In genomic region chr3:38029400-38030125, GRCh38 we compare ENCODE assay signal across 9 cellular contexts. TPM values are rescaled to one million over a fixed set of nuclear protein-coding genes. Genes with fewer than 3 reads are reported as not detected.
DNase-seq lines count a peak whose midpoint lies in the region; TF ChIP-seq lines count a peak whose summit lies in the region.
"Had no signal": no experiment of that assay in that cellular context is flagged by ENCODE, and none has a peak within 500 bp of the region (broad histone marks: within the 10 kb centered on the region; RNA-seq: fewer than 3 reads in every experiment).

Gene PLCD1, minus strand, starts transcription at chr3:38029642. Its CDS starts 103 bp downstream, at chr3:38029539.

- H3K4me3 Mint-ChIP-seq in mesothelial cell of epicardium, result peak within 1 kb of the TSS; percentile 66

- peak within 1 kb of the TSS; percentile 87 to 93 (median 90) for H3K27ac ChIP-seq in esophagus muscularis mucosa (replicated peaks in 1 of 4)
- H3K27ac ChIP-seq in testis, result peak within 1 kb of the TSS; percentile 93 to 97
- H3K27ac ChIP-seq: C4-2B had no signal

- TF ChIP-seq CTCF in esophagus muscularis mucosa (IDR thresholded peaks at IDR 0.05) (peak in 1 of 3 experiments; percentile 6), mesothelial cell of epicardium (IDR thresholded peaks at IDR 0.05; ENCODE audit: unreplicated experiment) (no peak), testis (IDR thresholded peaks at IDR 0.05) (no peak)

- H3K9me3 ChIP-seq in esophagus muscularis mucosa (no peaks in the 10 kb centered on the region), testis (no peaks in the 10 kb centered on the region)

- no peaks in the 10 kb centered on the region for H3K9me3 Mint-ChIP-seq in mesothelial cell of epicardium

- peaks cover 19% of the 10 kb centered on the region for H3K4me1 Mint-ChIP-seq in mesothelial cell of epicardium

- H3K36me3 ChIP-seq in esophagus muscularis mucosa (no peaks in the 10 kb centered on the region), testis (ENCODE audit: low read depth, missing control alignments) (no peaks in the 10 kb centered on the region)

- peaks cover 29% of the 10 kb centered on the region for H3K27me3 Mint-ChIP-seq in mesothelial cell of epicardium (ENCODE audit: low read depth)

- no peaks in the 10 kb centered on the region for H3K36me3 Mint-ChIP-seq in mesothelial cell of epicardium

- H3K27ac Mint-ChIP-seq in mesothelial cell of epicardium, result peak within 1 kb of the TSS; percentile 21

- H3K4me1 ChIP-seq in esophagus muscularis mucosa (peaks cover 27 to 55% (median 52%) of the 10 kb centered on the region in 4 donors), testis (peaks cover 23% of the 10 kb centered on the region)

- intact Hi-C loops in esophagus muscularis mucosa (cut with DNase I), result no loop called here
- intact Hi-C loops in testis (cut with DNase I; ENCODE audit: low total_unique reads), result no loop called here

- WGBS in esophagus muscularis mucosa, result 0% methylated on average over 11 of the region's 75 CpGs
- WGBS in testis, 2 donors, result 1% methylated on average over 28 of the region's 75 CpGs; no CpG with 5 or more reads in 1 of the 2 donors

- DNase-seq in NCI-H2029 (lab: John Stamatoyannopoulos, UW) (peak; percentile 17), NCI-H2029 treated with DMSO at 0.1 percent for 48 hours (lab: John Stamatoyannopoulos, UW) (no peak), esophagus muscularis mucosa (ENCODE audit: extremely low spot score) (no peak), mesothelial cell of epicardium (ENCODE audit: low spot score in 2 of 2, unreplicated experiment in 2 of 2) (no peak), testis (peak; percentile 88), middle frontal gyrus (ENCODE audit: extremely low spot score, low spot score) (no peak)
- peak; percentile 59 for DNase-seq in activated T-cell treated with anti-CD3 and anti-CD28 coated beads, Interleukin-2, amount 50 U/mL, for 1 hour
- no peak for DNase-seq in activated CD4-positive, CD25-positive, alpha-beta regulatory T cell treated with anti-CD3 and anti-CD28 coated beads, Interleukin-2, amount 50 U/mL, for 72 hours

- no peak for TF ChIP-seq EP300 in esophagus muscularis mucosa (IDR thresholded peaks at IDR 0.05)

- peak; percentile 35 for TF ChIP-seq POLR2A in esophagus muscularis mucosa (IDR thresholded peaks at IDR 0.05; ENCODE audit: low read depth)
- no peak for TF ChIP-seq POLR2A in testis (IDR thresholded peaks at IDR 0.05)

- peak within 1 kb of the TSS; percentile 68 to 86 (median 75) for H3K4me3 ChIP-seq in esophagus muscularis mucosa
- peak within 1 kb of the TSS; percentile 75 to 86 for H3K4me3 ChIP-seq in testis

- H3K27me3 ChIP-seq in esophagus muscularis mucosa, result no peaks in the 10 kb centered on the region
- H3K27me3 ChIP-seq in testis, result no peaks in the 10 kb centered on the region

RNA-seq across cellular contexts. Expression of gene PLCD1, which starts in this region (rescaled TPM):
- total RNA-seq in esophagus muscularis mucosa (10 to 100 TPM; 21.0 to 35.3 (median 28.5) TPM), mesothelial cell of epicardium (19.0 to 20.8 TPM (median 20.7 TPM) in 3 replicates), testis (100 to 1,000 TPM; 155 to 228 TPM)
- 88.4 TPM for polyA plus RNA-seq in testis (ENCODE audit: insufficient read depth, low read depth, low replicate concordance)

Comparison
In these comparisons a context has a peak if more than half of its experiments do, and no peak if none do; other contexts are left out.
1. DNase-seq: peak in NCI-H2029 (single experiment), activated T-cell treated with anti-CD3 and anti-CD28 coated beads, Interleukin-2, amount 50 U/mL, for 1 hour (single experiment) and testis (single experiment); none in NCI-H2029 treated with DMSO at 0.1 percent for 48 hours (single experiment), esophagus muscularis mucosa (single experiment), mesothelial cell of epicardium (0 of 2), activated CD4-positive, CD25-positive, alpha-beta regulatory T cell treated with anti-CD3 and anti-CD28 coated beads, Interleukin-2, amount 50 U/mL, for 72 hours (single experiment) and middle frontal gyrus (single experiment).